In genomic region chr12:68331869-68332725, GRCh38 we compare ENCODE assay signal across 8 cellular contexts. TPM values are rescaled to one million over a fixed set of nuclear protein-coding genes. Genes with fewer than 3 reads are reported as not detected.
DNase-seq lines count a peak whose midpoint lies in the region; ATAC-seq and TF ChIP-seq lines count a peak whose summit lies in the region.

MDM1 (minus strand) TSS chr12:68332362; CDS start chr12:68332245, 117 bp downstream.

- H3K9me3 ChIP-seq in left lung, result no peaks in the 10 kb centered on the region

- ATAC-seq in GM19351 (IDR thresholded peaks at IDR 0.05; ENCODE audit: unreplicated experiment) (peak; percentile 99), HG03521 (IDR thresholded peaks at IDR 0.05; ENCODE audit: unreplicated experiment) (peak; percentile 99), left lung (peak; percentile 99)

- H3K27ac ChIP-seq in left lung, result peak within 1 kb of the TSS; percentile 46 to 74

- H3K27me3 ChIP-seq in BJ (ENCODE audit: control insufficient read depth, insufficient read depth, low read length) (peaks cover 2% of the 10 kb centered on the region), left lung (no peaks in the 10 kb centered on the region)

- peak; percentile 90 for DNase-seq in BJ (ENCODE audit: low read depth)
- DNase-seq in NCI-H748 (lab: John Stamatoyannopoulos, UW; ENCODE audit: unreplicated experiment), result peak; percentile 99
- DNase-seq in activated CD4-positive, alpha-beta T cell treated with anti-CD3 and anti-CD28 coated beads, Interleukin-2, amount 50 U/mL, for 1 hour, result peak; percentile 93
- peak; percentile 98 for DNase-seq in dermis blood vessel endothelial cell
- peak; percentile 97 to 99 for DNase-seq in left lung
- peak; percentile 91 to 93 for DNase-seq in stimulated activated CD4-positive, alpha-beta T cell treated with anti-CD3 and anti-CD28 coated beads, Interleukin-2, amount 100 ng/mL, for 48 hours

- intact Hi-C loops in left lung (cut with DNase I), result no loop called here

- CTCF ChIA-PET in BJ (lab: Yijun Ruan, JAX), result interaction anchor here (1.2 kb wide), 1 partner anchor 15 kb away, joined by 5 read pairs; no protein-coding TSS in a partner anchor

- peaks cover 8 to 17% of the 10 kb centered on the region in 2 donors for H3K4me1 ChIP-seq in left lung

- POLR2A ChIA-PET in BJ (lab: Charles Lee), result no interaction called here

- TF ChIP-seq CTCF in BJ (IDR thresholded peaks at IDR 0.05; ENCODE audit: insufficient read depth, low read depth, low read length) (no peak), left lung (IDR thresholded peaks at IDR 0.05) (no peak)

- H3K36me3 ChIP-seq in BJ (ENCODE audit: control insufficient read depth, insufficient read depth, low read length) (no peaks in the 10 kb centered on the region), left lung (no peaks in the 10 kb centered on the region)

- H3K4me3 ChIP-seq in BJ (ENCODE audit: low read depth, low read length) (peak within 1 kb of the TSS; percentile 90), left lung (peak within 1 kb of the TSS; percentile 84 to 86)

RNA-seq across cellular contexts. Expression of gene MDM1, which starts in this region (rescaled TPM):
- 8.5 and 14.9 TPM in 2 replicates for polyA plus RNA-seq in BJ (2011; rRNA removed)
- polyA minus RNA-seq in BJ (2011; rRNA and poly(A)+ RNA removed), result 2.3 and 2.8 TPM in 2 replicates
- total RNA-seq in dermis blood vessel endothelial cell (9.7 and 11.1 TPM in 2 replicates), left lung (10 to 100 TPM in 1 of 2 donors, 1 to 10 TPM in 1; 9.3 to 14.6 TPM)

Comparison
In these comparisons a context has a peak if more than half of its experiments do, and no peak if none do; other contexts are left out.
1. Peak in every context shown above with its lines: DNase-seq, ATAC-seq, H3K4me3 ChIP-seq and H3K27ac ChIP-seq.